Comparison of ENCODE assay signal across 18 cellular contexts in the genomic region with DNA sequence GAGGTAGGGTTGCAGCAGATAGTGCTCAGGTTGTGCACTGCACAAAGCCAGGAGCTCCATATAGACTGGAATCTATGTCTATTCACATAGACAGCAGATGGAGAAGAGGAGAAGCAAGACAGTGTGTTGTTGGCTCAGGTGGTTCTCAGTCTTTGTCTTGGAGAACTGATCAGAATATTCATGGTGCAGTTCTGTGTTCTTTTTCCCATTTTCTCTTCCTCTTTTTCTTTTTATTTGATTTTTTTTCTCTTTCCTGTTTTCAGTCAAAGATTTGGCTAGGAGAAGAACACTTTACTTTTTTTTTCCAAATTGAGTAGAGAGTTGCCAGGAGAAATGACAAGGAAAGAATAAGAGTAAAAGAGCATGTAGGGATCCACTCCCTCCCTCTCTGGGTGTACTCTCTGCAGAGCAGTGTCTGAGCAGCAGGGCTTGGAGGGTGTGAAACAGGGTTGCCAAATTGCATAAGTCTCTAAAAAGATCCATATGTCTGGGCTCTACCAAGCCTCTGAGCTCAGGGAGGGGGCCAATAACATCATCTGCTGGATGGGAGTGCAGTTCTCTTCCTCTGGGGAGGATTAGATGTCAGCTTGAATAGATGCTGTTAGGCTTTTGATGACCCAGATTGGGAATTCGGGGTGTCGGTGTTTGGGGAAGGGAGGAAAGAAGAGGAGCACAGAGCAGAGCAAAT. TPM values are rescaled to one million over a fixed set of nuclear protein-coding genes. Genes with fewer than 3 reads are reported as not detected.
DNase-seq lines count a peak whose midpoint lies in the region; ATAC-seq, FAIRE-seq and TF ChIP-seq lines count a peak whose summit lies in the region.
"Had no signal": no experiment of that assay in that cellular context is flagged by ENCODE, and none has a peak within 500 bp of the region (broad histone marks: within the 10 kb centered on the region; RNA-seq: fewer than 3 reads in every experiment).

No MANE protein-coding gene starts in this region.

- H3K4me1 Mint-ChIP-seq in naive thymus-derived CD4-positive, alpha-beta T cell = peaks cover 0 to 6% (median 0%) of the 10 kb centered on the region in 7 donors
- H3K4me1 Mint-ChIP-seq: central memory CD8-positive, alpha-beta T cell had no signal

- H3K27me3 Mint-ChIP-seq in naive thymus-derived CD4-positive, alpha-beta T cell = peaks cover 28 to 66% (median 35%) of the 10 kb centered on the region in 5 donors

- CTCF ChIA-PET in naive thymus-derived CD4-positive, alpha-beta T cell (lab: Charles Lee) = no interaction called here

- no peak for TF ChIP-seq EP300 in sigmoid colon (IDR thresholded peaks at IDR 0.05)

- DNase-seq in G401 (ENCODE audit: low spot score) (peak; percentile 63), SKM-1 treated with dmso at 0.1 percent for 144 hours (lab: John Stamatoyannopoulos, UW; ENCODE audit: unreplicated experiment) (peak; percentile 52), fibroblast of the conjunctiva (ENCODE audit: low read depth) (peak; percentile 89), sigmoid colon (peak; percentile 84), D721Med (ENCODE audit: insufficient read length, low spot score) (no peak)
- DNase-seq in naive thymus-derived CD4-positive, alpha-beta T cell = no peak
- DNase-seq: activated B cell treated with CpG ODN at 0.5 μM for 24 hours, NCI-H1694 treated with DMSO at 0.1 percent for 48 hours, NCI-H748 treated with DMSO at 0.1 percent for 48 hours had no signal

- H3K27ac Mint-ChIP-seq in naive thymus-derived CD4-positive, alpha-beta T cell = no peak overlapping the region
- H3K27ac Mint-ChIP-seq: activated B cell treated with CpG ODN at 0.5 μM for 24 hours; activated naive CD8-positive, alpha-beta T cell; progenitor cell of endocrine pancreas had no signal

- H3K4me1 ChIP-seq in sigmoid colon = peaks cover 0 to 30% (median 7%) of the 10 kb centered on the region in 4 donors
- no peaks in the 10 kb centered on the region for H3K4me1 ChIP-seq in naive thymus-derived CD4-positive, alpha-beta T cell (ENCODE audit: control insufficient read depth in 2 of 2, insufficient read depth in 2 of 2, low read length in 2 of 2)
- H3K4me1 ChIP-seq: SJSA1 had no signal

- no peak for FAIRE-seq in D721Med (lab: Jason Lieb, UNC)
- FAIRE-seq: G401.6 had no signal

- peak overlapping the region; percentile 46 to 68 (median 55) for H3K27ac ChIP-seq in sigmoid colon
- no peak overlapping the region for H3K27ac ChIP-seq in naive thymus-derived CD4-positive, alpha-beta T cell (ENCODE audit: low read depth, low read length)
- H3K27ac ChIP-seq: C4-2B, KMS-11, SJSA1 had no signal

- no peaks in the 10 kb centered on the region for H3K9me3 ChIP-seq in sigmoid colon
- no peaks in the 10 kb centered on the region for H3K9me3 ChIP-seq in naive thymus-derived CD4-positive, alpha-beta T cell (ENCODE audit: control insufficient read depth in 2 of 3, low read length in 3 of 3)
- H3K9me3 ChIP-seq: SJSA1 had no signal

- no peak overlapping the region for H3K4me3 ChIP-seq in sigmoid colon
- no peak overlapping the region for H3K4me3 ChIP-seq in naive thymus-derived CD4-positive, alpha-beta T cell (ENCODE audit: low read length)
- H3K4me3 ChIP-seq: SJSA1 had no signal

- no peaks in the 10 kb centered on the region for H3K36me3 ChIP-seq in sigmoid colon
- no peaks in the 10 kb centered on the region for H3K36me3 ChIP-seq in naive thymus-derived CD4-positive, alpha-beta T cell (ENCODE audit: control insufficient read depth in 2 of 3, insufficient read depth in 3 of 3, low read length in 3 of 3)
- H3K36me3 ChIP-seq: SJSA1 had no signal

- H3K27me3 ChIP-seq in sigmoid colon = no peaks in the 10 kb centered on the region
- no peaks in the 10 kb centered on the region for H3K27me3 ChIP-seq in naive thymus-derived CD4-positive, alpha-beta T cell (ENCODE audit: control insufficient read depth in 2 of 2, insufficient read depth in 2 of 2, low read length in 2 of 2)
- H3K27me3 ChIP-seq: SJSA1 had no signal

- no peaks in the 10 kb centered on the region for H3K9me3 Mint-ChIP-seq in naive thymus-derived CD4-positive, alpha-beta T cell
- H3K9me3 Mint-ChIP-seq: activated B cell treated with CpG ODN at 0.5 μM for 24 hours; central memory CD8-positive, alpha-beta T cell had no signal

- WGBS in sigmoid colon, 2 donors = 71 to 81% methylated on average over 2 of the region's 2 CpGs

- in situ Hi-C loops in G401 (cut with HindIII; ENCODE audit: low sequenced_read_pairs) = no loop called here

- H3K4me3 Mint-ChIP-seq in naive thymus-derived CD4-positive, alpha-beta T cell = no peak overlapping the region
- H3K4me3 Mint-ChIP-seq: activated B cell treated with CpG ODN at 0.5 μM for 24 hours; activated naive CD8-positive, alpha-beta T cell; central memory CD8-positive, alpha-beta T cell had no signal

- no peak for TF ChIP-seq POLR2A in sigmoid colon (IDR thresholded peaks at IDR 0.05)

- no peaks in the 10 kb centered on the region for H3K36me3 Mint-ChIP-seq in naive thymus-derived CD4-positive, alpha-beta T cell

- intact Hi-C loops in sigmoid colon (cut with DNase I) = no loop called here
- intact Hi-C loops in naive thymus-derived CD4-positive, alpha-beta T cell (cut with micrococcal nuclease) = no loop called here

- no peak for ATAC-seq in naive thymus-derived CD4-positive, alpha-beta T cell
- ATAC-seq in GM21515 (IDR thresholded peaks at IDR 0.05; ENCODE audit: unreplicated experiment) (no peak), HG02852 (IDR thresholded peaks at IDR 0.05; ENCODE audit: unreplicated experiment) (no peak)

- TF ChIP-seq CTCF in sigmoid colon (IDR thresholded peaks at IDR 0.05) (no peak), D721Med (IDR thresholded peaks at IDR 0.05; ENCODE audit: insufficient read depth, missing control alignments) (no peak)

- POLR2A ChIA-PET in naive thymus-derived CD4-positive, alpha-beta T cell (lab: Charles Lee) = interaction anchor here (1.3 kb wide), 1 partner anchor 12 kb away, joined by 3 read pairs; no protein-coding TSS in a partner anchor

RNA-seq across cellular contexts. Expression of a gene that starts 8.7 kb away (rescaled TPM):
- total RNA-seq in G401 (2014; rRNA removed; shearing (Covaris generic)) = not detected in 2 replicates
- 10 to 100 TPM; 15.9 to 58.7 (median 32.1) TPM for total RNA-seq in sigmoid colon
- polyA plus RNA-seq in sigmoid colon = 10 to 100 TPM in 1 of 3 donors, 1 to 10 TPM in 2; 1.8 to 10.2 (median 8.4) TPM
- 1 to 10 TPM in 1 of 5 experiments, under 1 TPM in 3, not detected in 1; 0.02 to 3.4 (median 0.39) TPM for total RNA-seq in naive thymus-derived CD4-positive, alpha-beta T cell
- not detected for polyA plus RNA-seq in naive thymus-derived CD4-positive, alpha-beta T cell
- total RNA-seq: activated B cell treated with CpG ODN at 0.5 μM for 24 hours had no signal

Comparison
In these comparisons a context has a peak if more than half of its experiments do, and no peak if none do; other contexts are left out.
1. DNase-seq: peak in G401 (single experiment), SKM-1 treated with dmso at 0.1 percent for 144 hours (single experiment), fibroblast of the conjunctiva (single experiment) and sigmoid colon (single experiment); none in naive thymus-derived CD4-positive, alpha-beta T cell (0 of 9) and D721Med (single experiment).